In the genomic region with DNA sequence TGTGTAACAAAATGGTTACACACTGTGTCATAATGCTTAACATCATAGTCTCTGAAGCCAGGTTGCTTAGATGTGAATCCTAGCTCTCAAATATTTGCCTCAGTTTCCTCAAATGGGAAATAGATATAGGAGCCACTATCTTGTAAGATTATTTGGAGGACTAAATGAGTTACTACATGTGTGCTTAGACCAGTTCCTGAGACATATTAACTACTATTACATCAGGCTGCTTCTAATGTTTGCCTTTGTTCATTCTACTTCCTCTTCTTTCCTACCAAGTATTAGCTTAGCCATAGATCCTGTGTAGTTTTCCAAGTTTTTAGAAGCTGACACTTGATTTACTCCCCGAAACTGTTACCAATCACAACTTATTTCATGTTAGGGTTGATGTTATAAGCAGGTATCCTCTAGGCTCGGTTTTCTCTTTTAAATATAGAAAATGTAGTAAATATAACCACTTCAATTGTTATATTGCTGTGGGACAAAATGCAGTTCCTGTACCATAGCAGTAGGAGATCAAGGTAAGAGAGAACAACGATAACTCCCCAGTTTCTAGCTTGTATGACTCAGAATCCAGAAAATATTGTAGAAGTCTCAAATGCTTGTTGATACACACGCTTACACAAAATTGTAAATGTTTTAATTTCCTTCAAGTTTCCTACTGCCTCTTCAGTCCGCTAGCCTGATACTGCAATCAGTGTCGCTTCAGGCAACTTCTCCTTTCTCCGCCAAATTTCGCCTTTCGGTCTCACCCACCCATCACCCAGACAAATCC, we compare ENCODE assay signal across 8 cellular contexts. TPM values are rescaled to one million over a fixed set of nuclear protein-coding genes. Genes with fewer than 3 reads are reported as not detected.
A peak's percentile ranks its signal among the peaks of the same experiment; 100 is the strongest.
DNase-seq lines count a peak whose midpoint lies in the region; ATAC-seq and TF ChIP-seq lines count a peak whose summit lies in the region.

No MANE protein-coding gene starts in this region.

- H3K27ac Mint-ChIP-seq in endothelial cell (ENCODE audit: unreplicated experiment): no peak overlapping the region

- H3K27ac ChIP-seq in HCT116 (ENCODE audit: low read depth, low read length) (peak overlapping the region; percentile 71), OCI-LY3 (ENCODE audit: low read length) (peak overlapping the region; percentile 67), neural cell (ENCODE audit: low read length) (peak overlapping the region; percentile 67)

- POLR2A ChIA-PET in HCT116 (lab: Charles Lee): no interaction called here

- H3K27me3 ChIP-seq in HCT116 (ENCODE audit: insufficient read depth, low read length) (no peaks in the 10 kb centered on the region), OCI-LY3 (ENCODE audit: low read depth, low read length) (no peaks in the 10 kb centered on the region), endocrine pancreas (ENCODE audit: control insufficient read depth, insufficient read depth, low read length) (no peaks in the 10 kb centered on the region), neural cell (ENCODE audit: insufficient read depth, low read depth, low read length) (no peaks in the 10 kb centered on the region)

- no peaks in the 10 kb centered on the region for H3K9me3 Mint-ChIP-seq in endothelial cell (ENCODE audit: unreplicated experiment)

- H3K36me3 Mint-ChIP-seq in endothelial cell (ENCODE audit: low read depth, unreplicated experiment): no peaks in the 10 kb centered on the region

- ATAC-seq in HCT116: peak; percentile 2; the same call in 1 of the 2 replicates

- no peaks in the 10 kb centered on the region for H3F3A ChIP-seq in neural cell (ENCODE audit: insufficient read depth, low read length, poor library complexity, severe bottlenecking)

- H3K79me2 ChIP-seq in HCT116 (ENCODE audit: insufficient read depth, low read length) (peaks cover 21% of the 10 kb centered on the region), OCI-LY3 (ENCODE audit: low read length) (peaks cover 23% of the 10 kb centered on the region), neural cell (replicated peaks; ENCODE audit: insufficient read depth, low read length) (no peaks in the 10 kb centered on the region)

- H3K4me1 ChIP-seq in HCT116 (ENCODE audit: control insufficient read depth in 1 of 2, insufficient read depth in 2 of 2, low read length in 2 of 2) (peaks cover 8 to 18% of the 10 kb centered on the region in 2 experiments; a peak in 2 of 4 replicates), OCI-LY3 (ENCODE audit: low read length) (peaks cover 30% of the 10 kb centered on the region), endocrine pancreas (ENCODE audit: control insufficient read depth, insufficient read depth, low read length) (peaks cover 18% of the 10 kb centered on the region)

- no peak overlapping the region for H3K4me3 Mint-ChIP-seq in endothelial cell (ENCODE audit: unreplicated experiment)

- H3K4me1 Mint-ChIP-seq in endothelial cell (ENCODE audit: unreplicated experiment): peaks cover 7% of the 10 kb centered on the region

- peaks cover 5% of the 10 kb centered on the region for H3K27me3 Mint-ChIP-seq in endothelial cell (ENCODE audit: unreplicated experiment)

- TF ChIP-seq POLR2A in HCT116 (IDR thresholded peaks at IDR 0.05; ENCODE audit: borderline replicate concordance, extremely low read depth, insufficient read depth, insufficient read length): no peak

- CTCF ChIA-PET in HCT116 (lab: Charles Lee): interaction anchor here (1.8 kb wide), 1 partner anchor 49 kb away, joined by 5 read pairs; no protein-coding TSS in a partner anchor

- H3K4me2 ChIP-seq in HCT116 (ENCODE audit: low read length) (peak overlapping the region; percentile 93), OCI-LY3 (ENCODE audit: low read length) (peak overlapping the region; percentile 80), neural cell (ENCODE audit: low read length) (peak overlapping the region; percentile 91)

- H3K4me3 ChIP-seq in HCT116 (replicated peaks in 1 of 2; ENCODE audit: low read depth in 1 of 2, low read length in 2 of 2) (peak overlapping the region; percentile 90 to 97), OCI-LY3 (ENCODE audit: low read length) (peak overlapping the region; percentile 89), endocrine pancreas (ENCODE audit: control insufficient read depth, insufficient read depth, low read length) (peak overlapping the region; percentile 98), neural cell (ENCODE audit: low read length) (peak overlapping the region; percentile 88)

- H3K36me3 ChIP-seq in HCT116 (ENCODE audit: control insufficient read depth in 1 of 2, insufficient read depth in 2 of 2, low read length in 2 of 2): peaks cover 5 to 12% of the 10 kb centered on the region in 2 experiments; a peak in 3 of 4 replicates
- no peaks in the 10 kb centered on the region for H3K36me3 ChIP-seq in OCI-LY3 (replicated peaks; ENCODE audit: low read depth, low read length)
- H3K36me3 ChIP-seq in endocrine pancreas (ENCODE audit: control insufficient read depth, insufficient read depth, low read length): no peaks in the 10 kb centered on the region
- no peaks in the 10 kb centered on the region for H3K36me3 ChIP-seq in neural cell (ENCODE audit: insufficient read depth, low read length)

- no peak for TF ChIP-seq EP300 in neural cell (conservative IDR thresholded peaks at IDR 0.05; ENCODE audit: poor library complexity, severe bottlenecking)

- H2AFZ ChIP-seq in HCT116 (ENCODE audit: low read depth, low read length, poor library complexity, severe bottlenecking) (peak overlapping the region; percentile 85), OCI-LY3 (ENCODE audit: low read depth, low read length) (peak overlapping the region; percentile 59), neural cell (ENCODE audit: low read depth, low read length) (peak overlapping the region; percentile 66)

- RAD21 ChIA-PET in HCT116 (lab: Charles Lee; ENCODE audit: low non-redundant PET in 1 of 2, low total read pairs in 2 of 2, uncharacterized antibody in 2 of 2, unreplicated experiment in 2 of 2): no interaction called here

- H3K9me3 ChIP-seq in HCT116 (ENCODE audit: control insufficient read depth in 1 of 2, insufficient read depth in 1 of 2, low read depth in 1 of 2, low read length in 2 of 2) (no peaks in the 10 kb centered on the region), OCI-LY3 (ENCODE audit: insufficient read depth, low read length) (no peaks in the 10 kb centered on the region), endocrine pancreas (ENCODE audit: control insufficient read depth, low read length) (no peaks in the 10 kb centered on the region), neural cell (ENCODE audit: low read length) (no peaks in the 10 kb centered on the region)

- H4K20me1 ChIP-seq in HCT116 (ENCODE audit: insufficient read depth) (0 out of 2 replicates have a peak, but pooled peaks cover 3% of the 10 kb centered on the region), OCI-LY3 (ENCODE audit: insufficient read depth, low read length) (no peaks in the 10 kb centered on the region), neural cell (ENCODE audit: insufficient read depth) (no peaks in the 10 kb centered on the region)

- TF ChIP-seq RAD21 in HCT116 (IDR thresholded peaks at IDR 0.05; ENCODE audit: low read depth): no peak
- no peak for TF ChIP-seq RAD21 in neural cell (conservative IDR thresholded peaks at IDR 0.05)

- H3K9me2 ChIP-seq in HCT116 (ENCODE audit: insufficient read depth) (no peaks in the 10 kb centered on the region), neural cell (ENCODE audit: insufficient read depth, low read length) (no peaks in the 10 kb centered on the region)

- intact Hi-C loops in HCT116 (cut with micrococcal nuclease): no loop called here

- H3K9ac ChIP-seq in HCT116 (ENCODE audit: low read length): peak overlapping the region; percentile 89
- H3K9ac ChIP-seq in OCI-LY3 (ENCODE audit: low read length): peak overlapping the region; percentile 81
- peak overlapping the region; percentile 97 for H3K9ac ChIP-seq in endocrine pancreas (ENCODE audit: control insufficient read depth, insufficient read depth, low read length)
- H3K9ac ChIP-seq in neural cell (ENCODE audit: low read length): peak overlapping the region; percentile 74

- DNase-seq in CD1c-positive myeloid dendritic cell (ENCODE audit: extremely low spot score) (peak; percentile 57), HCT116 (ENCODE audit: low read depth, low spot score) (no peak), NCI-H226 (no peak), endothelial cell (ENCODE audit: low spot score) (no peak), NCI-H524 treated with DMSO at 0.1 percent for 48 hours (lab: John Stamatoyannopoulos, UW) (no peak)

- no peak for TF ChIP-seq CTCF in HCT116 (IDR thresholded peaks at IDR 0.05 in 2 of 3, conservative IDR thresholded peaks at IDR 0.05 in 1 of 3; ENCODE audit: borderline replicate concordance in 1 of 3, insufficient read depth in 1 of 3, low read depth in 2 of 3, low read length in 2 of 3)
- TF ChIP-seq CTCF in OCI-LY3 (IDR thresholded peaks at IDR 0.05; ENCODE audit: low read depth, low read length): no peak
- no peak for TF ChIP-seq CTCF in neural cell (IDR thresholded peaks at IDR 0.05; ENCODE audit: poor library complexity, severe bottlenecking)
- no peak for TF ChIP-seq CTCF in endothelial cell (IDR thresholded peaks at IDR 0.05; ENCODE audit: unreplicated experiment)

- BruUV-seq in HCT116 (replicated peaks; lab: Mats Ljungman, UMichigan): TSS peak; percentile 98

TF ChIP-seq in HCT116, 20 proteins besides CTCF, POLR2A, EP300 and RAD21 (continues in another document):
- TF ChIP-seq EZH2 (IDR thresholded peaks at IDR 0.05) (no peak), EGR1 (IDR thresholded peaks at IDR 0.05; ENCODE audit: low read depth) (no peak), SP1 (IDR thresholded peaks at IDR 0.05; ENCODE audit: low read depth) (0 out of 2 replicates have a peak, but pooled peaks have one; percentile 6)

RNA-seq across cellular contexts. Expression of gene DNAJC10, which starts 0.7 kb away (rescaled TPM):
- total RNA-seq in HCT116 (2021; ENCODE audit: unreplicated experiment): 80.4 TPM
- polyA plus RNA-seq in HCT116 (2012): 18.5 and 26.7 TPM in 2 replicates
- polyA plus RNA-seq in neural cell: 90.5 and 92.5 TPM in 2 replicates
- 66.0 and 74.6 TPM in 2 replicates for polyA minus RNA-seq in neural cell
- 158 TPM for total RNA-seq in endothelial cell (ENCODE audit: unreplicated experiment)
